ENCODE assay signal across 28 cellular contexts in genomic region chr2:81194581-81194980, GRCh38.
"Had no signal": no experiment of that assay in that cellular context is flagged by ENCODE, and none has a peak within 500 bp of the region (broad histone marks: within the 10 kb centered on the region; RNA-seq: fewer than 3 reads in every experiment).

No MANE protein-coding gene starts in this region.

- H3K9me3 ChIP-seq: SJCRH30 had no signal

- H3K4me1 Mint-ChIP-seq: activated CD4-positive, alpha-beta T cell treated with anti-CD3 and anti-CD28 coated beads, Interleukin-2, amount 10 ng/mL, durations not matched to agents 24 days and 14 days; activated naive CD8-positive, alpha-beta T cell treated with anti-CD3 and anti-CD28 coated beads for 36 hours; activated T-helper 17 cell treated with anti-CD3 and anti-CD28 coated beads, Interleukin-2, amount 50 U/mL, for 72 hours had no signal

- H3K4me3 Mint-ChIP-seq: activated CD4-positive, alpha-beta T cell treated with anti-CD3 and anti-CD28 coated beads, Interleukin-2, amount 10 ng/mL, durations not matched to agents 24 days and 14 days; activated CD8-positive, alpha-beta T cell treated with anti-CD3 and anti-CD28 coated beads for 36 hours; activated naive CD8-positive, alpha-beta T cell treated with anti-CD3 and anti-CD28 coated beads for 36 hours; activated T-cell treated with anti-CD3 and anti-CD28 coated beads, Interleukin-2, amount 50 U/mL, for 72 hours; activated T-helper 17 cell treated with anti-CD3 and anti-CD28 coated beads, Interleukin-2, amount 50 U/mL, for 72 hours had no signal

- H3K27me3 Mint-ChIP-seq: activated CD4-positive, alpha-beta T cell treated with anti-CD3 and anti-CD28 coated beads, Interleukin-2, amount 10 ng/mL, durations not matched to agents 24 days and 14 days; activated CD8-positive, alpha-beta T cell treated with anti-CD3 and anti-CD28 coated beads for 36 hours; activated naive CD8-positive, alpha-beta T cell treated with anti-CD3 and anti-CD28 coated beads for 36 hours; activated T-helper 17 cell treated with anti-CD3 and anti-CD28 coated beads, Interleukin-2, amount 50 U/mL, for 72 hours had no signal

- H3K36me3 Mint-ChIP-seq: activated naive CD8-positive, alpha-beta T cell treated with anti-CD3 and anti-CD28 coated beads for 36 hours had no signal

- H3K27me3 ChIP-seq: cardiac muscle cell had no signal

- H3K27ac ChIP-seq: cardiac muscle cell, PC-9, RWPE1, SJCRH30, SK-N-MC, WERI-Rb-1 had no signal

- H3K27ac Mint-ChIP-seq: activated CD4-positive, alpha-beta T cell treated with anti-CD3 and anti-CD28 coated beads, Interleukin-2, amount 10 ng/mL, durations not matched to agents 24 days and 14 days; activated CD8-positive, alpha-beta T cell treated with anti-CD3 and anti-CD28 coated beads for 36 hours; activated naive CD8-positive, alpha-beta T cell treated with anti-CD3 and anti-CD28 coated beads for 36 hours; activated T-cell treated with anti-CD3 and anti-CD28 coated beads, Interleukin-2, amount 50 U/mL, for 72 hours; activated T-helper 17 cell treated with anti-CD3 and anti-CD28 coated beads, Interleukin-2, amount 50 U/mL, for 72 hours had no signal

- H3K36me3 ChIP-seq: cardiac muscle cell, SJCRH30, WERI-Rb-1 had no signal

- H3K4me3 ChIP-seq: cardiac muscle cell, K562, PC-9, SJCRH30, SK-N-MC had no signal

- H3K4me1 ChIP-seq: SJCRH30 had no signal

- DNase-seq: activated CD4-positive, alpha-beta T cell treated with anti-CD3 and anti-CD28 coated beads, Interleukin-2, amount 10 ng/mL, durations not matched to agents 24 days and 14 days; activated CD4-positive, alpha-beta T cell treated with anti-CD3 and anti-CD28 coated beads, Interleukin-2, amount 50 U/mL, for 4 hours; activated CD8-positive, alpha-beta T cell treated with anti-CD3 and anti-CD28 coated beads for 36 hours; activated naive CD4-positive, alpha-beta T cell; activated naive CD4-positive, alpha-beta T cell treated with anti-CD3 and anti-CD28 coated beads, Interleukin-2, amount 50 U/mL, for 16 hours; activated naive CD8-positive, alpha-beta T cell treated with anti-CD3 and anti-CD28 coated beads for 36 hours; activated T-cell treated with anti-CD3 and anti-CD28 coated beads, Interleukin-2, amount 50 U/mL, for 1 hour; activated T-cell treated with anti-CD3 and anti-CD28 coated beads, Interleukin-2, amount 50 U/mL, for 72 hours; amniotic stem cell; NCI-H1105; NCI-H1417 treated with DMSO at 0.1 percent for 48 hours; NCI-H187 treated with DMSO at 0.1 percent for 48 hours; NCI-H2081; NCI-H226; NCI-H446 treated with DMSO at 0.1 percent for 48 hours; NCI-H524; NCI-H69; NK-92 treated with Interleukin-12 subunit alpha and Interleukin-12 subunit beta, amount 100 ng/mL, for 24 hours; PC-9; SHP77; SJCRH30; T1000; WERI-Rb-1 had no signal

- ATAC-seq: activated CD8-positive, alpha-beta T cell treated with anti-CD3 and anti-CD28 coated beads for 36 hours; activated T-cell treated with anti-CD3 and anti-CD28 coated beads, Interleukin-2, amount 50 U/mL, for 72 hours; activated T-helper 17 cell treated with anti-CD3 and anti-CD28 coated beads, Interleukin-2, amount 50 U/mL, for 72 hours; K562 had no signal
